Comparison of ENCODE assay signal across 1 cellular context in genomic region chr17:5929721-5930120, GRCh38.
TF ChIP-seq lines count a peak whose summit lies in the region.

No MANE protein-coding gene starts in this region.

TF ChIP-seq in IMR-90, 13 proteins besides CTCF, POLR2A, EP300 and RAD21:
- TF ChIP-seq BHLHE40 (IDR thresholded peaks at IDR 0.05; ENCODE audit: low read depth, low read length) (no peak), SMC3 (IDR thresholded peaks at IDR 0.05; ENCODE audit: low read depth, low read length) (no peak), CEBPB (IDR thresholded peaks at IDR 0.05; ENCODE audit: low read depth, low read length) (no peak), ELK1 (IDR thresholded peaks at IDR 0.05; ENCODE audit: borderline replicate concordance, low read depth, low read length) (no peak), MAFK (IDR thresholded peaks at IDR 0.05; ENCODE audit: low read depth, low read length) (no peak), USF2 (IDR thresholded peaks at IDR 0.05; ENCODE audit: low read depth, low read length) (no peak)
TF ChIP-seq in IMR-90: peak in this region for 0.
